Comparison of ENCODE assay signal across 13 cellular contexts in the genomic region with DNA sequence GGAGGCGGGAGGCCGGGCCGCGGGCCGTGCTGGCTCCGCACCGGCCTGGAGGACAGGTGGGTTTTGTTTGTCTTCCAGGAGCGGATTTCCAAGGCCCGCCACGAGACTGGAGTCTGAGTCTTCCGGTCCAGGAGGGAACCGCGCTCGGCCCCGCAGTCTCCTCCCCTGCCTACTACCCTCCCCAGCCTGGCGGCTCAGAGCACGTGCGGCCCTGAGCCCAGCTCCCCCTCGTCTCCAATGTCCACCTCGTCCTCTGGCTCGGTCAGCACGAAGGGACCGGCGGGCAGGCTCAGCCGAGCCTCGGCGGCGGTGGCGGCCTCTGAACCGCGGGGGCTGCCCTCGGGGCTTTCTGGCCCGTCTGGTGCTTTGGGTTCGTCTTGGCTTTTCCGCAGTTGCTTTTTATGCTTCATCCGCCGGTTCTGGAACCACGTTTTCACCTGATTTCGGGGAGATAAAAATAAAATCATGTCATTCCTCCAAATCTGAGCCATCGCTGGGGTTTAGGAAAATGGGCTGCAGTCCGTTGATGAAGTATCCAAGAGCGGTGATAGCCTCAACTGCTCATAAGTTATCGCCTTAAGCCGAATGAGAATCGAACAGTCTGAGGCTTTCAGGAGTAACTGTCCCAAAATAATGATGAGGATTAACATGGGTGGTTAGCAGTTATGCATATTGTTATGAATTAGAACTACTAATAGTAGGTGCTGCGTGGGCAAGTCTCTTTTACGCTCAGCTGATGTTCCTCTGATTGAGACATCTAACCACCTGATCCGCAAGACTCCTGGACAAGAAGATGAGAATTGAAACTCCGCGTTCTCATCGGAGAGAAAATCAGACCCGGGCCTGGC. TPM values are rescaled to one million over a fixed set of nuclear protein-coding genes. Genes with fewer than 3 reads are reported as not detected.
DNase-seq lines count a peak whose midpoint lies in the region; ATAC-seq and TF ChIP-seq lines count a peak whose summit lies in the region.
"Had no signal": no experiment of that assay in that cellular context is flagged by ENCODE, and none has a peak within 500 bp of the region (broad histone marks: within the 10 kb centered on the region; RNA-seq: fewer than 3 reads in every experiment).

No MANE protein-coding gene starts in this region.

- H4K20me1 ChIP-seq in smooth muscle cell (ENCODE audit: low read depth): no peaks in the 10 kb centered on the region

- DNase-seq in activated naive CD8-positive, alpha-beta T cell treated with anti-CD3 and anti-CD28 coated beads, Interleukin-2, amount 50 U/mL, for 24 hours: no peak
- DNase-seq in RWPE2 (ENCODE audit: low spot score): no peak
- no peak for DNase-seq in smooth muscle cell (lab: John Stamatoyannopoulos, UW; ENCODE audit: unreplicated experiment)
- DNase-seq in stimulated activated CD4-positive, alpha-beta T cell treated with anti-CD3 and anti-CD28 coated beads, Interleukin-2, amount 100 ng/mL, for 48 hours: no peak
- no peak for DNase-seq in WERI-Rb-1
- no peak for DNase-seq in T-helper 9 cell
- DNase-seq: activated T-cell treated with anti-CD3 and anti-CD28 coated beads, Interleukin-2, amount 50 U/mL, for 4 hours; cortex of kidney; NCI-H774 had no signal

- H3K27ac Mint-ChIP-seq in activated naive CD8-positive, alpha-beta T cell: no peak overlapping the region
- H3K27ac Mint-ChIP-seq in activated naive CD8-positive, alpha-beta T cell treated with anti-CD3 and anti-CD28 coated beads, Interleukin-2, amount 50 U/mL, for 24 hours: no peak overlapping the region

- H3K27me3 Mint-ChIP-seq in activated naive CD8-positive, alpha-beta T cell: peaks cover 61% of the 10 kb centered on the region
- peaks cover 95% of the 10 kb centered on the region for H3K27me3 Mint-ChIP-seq in activated naive CD8-positive, alpha-beta T cell treated with anti-CD3 and anti-CD28 coated beads, Interleukin-2, amount 50 U/mL, for 24 hours

- H3K4me1 ChIP-seq in RWPE2 (ENCODE audit: insufficient read depth, poor library complexity, severe bottlenecking) (no peaks in the 10 kb centered on the region), iPS-20b (ENCODE audit: insufficient read depth, low read length) (peaks cover 4% of the 10 kb centered on the region; the same call in 1 of the 2 replicates), smooth muscle cell (ENCODE audit: low read depth) (peaks cover 9% of the 10 kb centered on the region)

- no peaks in the 10 kb centered on the region for H3K79me2 ChIP-seq in smooth muscle cell (ENCODE audit: low read depth)

- H3K27ac ChIP-seq in RWPE2 (ENCODE audit: poor library complexity, severe bottlenecking) (no peak overlapping the region), iPS-20b (ENCODE audit: low read length) (no peak overlapping the region), smooth muscle cell (ENCODE audit: low read depth) (no peak overlapping the region), WERI-Rb-1 (no peak overlapping the region)
- H3K27ac ChIP-seq: C4-2B had no signal

- no peak for TF ChIP-seq CTCF in RWPE2 (IDR thresholded peaks at IDR 0.05; ENCODE audit: poor library complexity, severe bottlenecking)
- TF ChIP-seq CTCF in smooth muscle cell (IDR thresholded peaks at IDR 0.05; ENCODE audit: borderline replicate concordance, insufficient read depth, poor library complexity, severe bottlenecking): no peak
- no peak for TF ChIP-seq CTCF in WERI-Rb-1 (IDR thresholded peaks at IDR 0.05; ENCODE audit: low read depth, low read length)

- H3K9me3 Mint-ChIP-seq in activated naive CD8-positive, alpha-beta T cell (ENCODE audit: low read depth): peaks cover 8% of the 10 kb centered on the region
- peaks cover 6% of the 10 kb centered on the region for H3K9me3 Mint-ChIP-seq in activated naive CD8-positive, alpha-beta T cell treated with anti-CD3 and anti-CD28 coated beads, Interleukin-2, amount 50 U/mL, for 24 hours
- H3K9me3 Mint-ChIP-seq: activated T-cell treated with anti-CD3 and anti-CD28 coated beads, Interleukin-2, amount 50 U/mL, for 4 hours had no signal

- no peak overlapping the region for H3K4me3 ChIP-seq in RWPE2 (ENCODE audit: severe bottlenecking)
- H3K4me3 ChIP-seq in iPS-20b (ENCODE audit: low read length): peak overlapping the region; percentile 73
- H3K4me3 ChIP-seq in smooth muscle cell: peak overlapping the region; percentile 17
- H3K4me3 ChIP-seq in WERI-Rb-1 (ENCODE audit: low read depth, low read length): no peak overlapping the region

- H3K9me3 ChIP-seq in RWPE2 (ENCODE audit: severe bottlenecking) (no peaks in the 10 kb centered on the region), iPS-20b (ENCODE audit: insufficient read depth, low read depth, low read length) (peaks cover 8% of the 10 kb centered on the region; the same call in 1 of the 2 replicates), smooth muscle cell (replicated peaks; ENCODE audit: low read depth) (no peaks in the 10 kb centered on the region), WERI-Rb-1 (ENCODE audit: severe bottlenecking) (no peaks in the 10 kb centered on the region)

- H3K36me3 ChIP-seq in RWPE2 (ENCODE audit: low read depth) (no peaks in the 10 kb centered on the region), iPS-20b (ENCODE audit: insufficient read depth, low read depth, low read length) (no peaks in the 10 kb centered on the region), smooth muscle cell (ENCODE audit: low read depth) (no peaks in the 10 kb centered on the region), WERI-Rb-1 (no peaks in the 10 kb centered on the region)

- H3K9ac ChIP-seq in iPS-20b (ENCODE audit: low read depth, low read length) (peak overlapping the region; percentile 55; the same call in 1 of the 2 replicates), smooth muscle cell (ENCODE audit: low read depth) (no peak overlapping the region)

- peak overlapping the region; percentile 75 for H3K4me3 Mint-ChIP-seq in activated naive CD8-positive, alpha-beta T cell
- H3K4me3 Mint-ChIP-seq in activated naive CD8-positive, alpha-beta T cell treated with anti-CD3 and anti-CD28 coated beads, Interleukin-2, amount 50 U/mL, for 24 hours: no peak overlapping the region

- H3K4me1 Mint-ChIP-seq in activated naive CD8-positive, alpha-beta T cell (ENCODE audit: low read depth): peaks cover 32% of the 10 kb centered on the region
- peaks cover 34% of the 10 kb centered on the region for H3K4me1 Mint-ChIP-seq in activated naive CD8-positive, alpha-beta T cell treated with anti-CD3 and anti-CD28 coated beads, Interleukin-2, amount 50 U/mL, for 24 hours

- H3K36me3 Mint-ChIP-seq in activated naive CD8-positive, alpha-beta T cell: peaks cover 3% of the 10 kb centered on the region
- H3K36me3 Mint-ChIP-seq in activated naive CD8-positive, alpha-beta T cell treated with anti-CD3 and anti-CD28 coated beads, Interleukin-2, amount 50 U/mL, for 24 hours (ENCODE audit: low read depth): peaks cover 4% of the 10 kb centered on the region

- H3F3A ChIP-seq in smooth muscle cell (ENCODE audit: low read depth): no peaks in the 10 kb centered on the region

- peaks cover 100% of the 10 kb centered on the region for H3K27me3 ChIP-seq in RWPE2 (ENCODE audit: insufficient read depth, poor library complexity, severe bottlenecking)
- peaks cover 100% of the 10 kb centered on the region for H3K27me3 ChIP-seq in iPS-20b (ENCODE audit: insufficient read depth, low read length)
- peaks cover 100% of the 10 kb centered on the region for H3K27me3 ChIP-seq in smooth muscle cell (ENCODE audit: low read depth)
- H3K27me3 ChIP-seq in WERI-Rb-1 (ENCODE audit: insufficient read depth, low read depth, severe bottlenecking): peaks cover 3% of the 10 kb centered on the region

- ATAC-seq in activated naive CD8-positive, alpha-beta T cell treated with anti-CD3 and anti-CD28 coated beads, Interleukin-2, amount 50 U/mL, for 24 hours: no peak
- ATAC-seq in RWPE2 (ENCODE audit: low read depth): 0 out of 3 replicates have a peak, but pooled peaks have one; percentile 10

- H3K4me2 ChIP-seq in smooth muscle cell: peak overlapping the region; percentile 76

- 6% methylated on average over 51 of the region's 52 CpGs for WGBS in smooth muscle cell (ENCODE audit: low lambda C conversion rate)

- H2AFZ ChIP-seq in smooth muscle cell (ENCODE audit: low read depth): no peak overlapping the region

RNA-seq across cellular contexts. Expression of a gene that starts 4.0 kb away (rescaled TPM):
- not detected in 2 replicates for total RNA-seq in smooth muscle cell
- not detected in 2 replicates for polyA plus RNA-seq in smooth muscle cell
- total RNA-seq: activated T-cell treated with anti-CD3 and anti-CD28 coated beads, Interleukin-2, amount 50 U/mL, for 4 hours; frontal cortex had no signal

Comparison
In these comparisons a context has a peak if more than half of its experiments do, and no peak if none do; other contexts are left out.
1. H3K4me3 ChIP-seq: peak in iPS-20b (single experiment) and smooth muscle cell (single experiment); none in RWPE2 (single experiment) and WERI-Rb-1 (single experiment).